Comparison of ENCODE assay signal across 25 cellular contexts in genomic region chr2:88218971-88219370, GRCh38.
"Had no signal": no experiment of that assay in that cellular context is flagged by ENCODE, and none has a peak within 500 bp of the region (broad histone marks: within the 10 kb centered on the region; RNA-seq: fewer than 3 reads in every experiment).

No MANE protein-coding gene starts in this region.

- ATAC-seq: left lobe of liver; naive thymus-derived CD4-positive, alpha-beta T cell; psoas muscle; right cardiac atrium; stimulated activated effector memory CD8-positive, alpha-beta T cell treated with anti-CD3 and anti-CD28 coated beads, Interleukin-12 subunit alpha, Interleukin-12 subunit beta, amount 100 ng/mL, for 72 hours had no signal

- H3K27ac Mint-ChIP-seq: dendritic cell treated with granulocyte-macrophage colony-stimulating factor and Interleukin-4, amounts not matched to agents 40 ng/mL and 50 ng/mL, for 4 days; naive thymus-derived CD4-positive, alpha-beta T cell; nephron; stimulated activated effector memory CD8-positive, alpha-beta T cell treated with anti-CD3 and anti-CD28 coated beads, Interleukin-12 subunit alpha, Interleukin-12 subunit beta, amount 100 ng/mL, for 72 hours; type B pancreatic cell had no signal

- DNase-seq: colonic mucosa; effector memory CD4-positive, alpha-beta T cell; erythroblast; mammary epithelial cell; mesendoderm; midbrain; naive thymus-derived CD4-positive, alpha-beta T cell; psoas muscle; right cardiac atrium; sigmoid colon; stimulated activated CD4-positive, alpha-beta T cell treated with anti-CD3 and anti-CD28 coated beads, Interleukin-2, amount 100 ng/mL, for 24 hours; stimulated activated CD4-positive, alpha-beta T cell treated with anti-CD3 and anti-CD28 coated beads, Interleukin-4, amount 100 ng/mL, for 24 hours; stimulated activated naive CD4-positive, alpha-beta T cell treated with Interleukin-2 at 50 U/mL for 16 hours; stomach; testis; tibial artery had no signal

- H3K9me3 ChIP-seq: colonic mucosa, neutrophil, psoas muscle, sigmoid colon, stomach, testis had no signal

- H3K9me3 Mint-ChIP-seq: dendritic cell treated with granulocyte-macrophage colony-stimulating factor and Interleukin-4, amounts not matched to agents 40 ng/mL and 50 ng/mL, for 4 days; nephron; stimulated activated effector memory CD8-positive, alpha-beta T cell treated with anti-CD3 and anti-CD28 coated beads, Interleukin-12 subunit alpha, Interleukin-12 subunit beta, amount 100 ng/mL, for 72 hours; type B pancreatic cell had no signal

- H3K4me3 Mint-ChIP-seq: dendritic cell treated with granulocyte-macrophage colony-stimulating factor and Interleukin-4, amounts not matched to agents 40 ng/mL and 50 ng/mL, for 4 days; naive thymus-derived CD4-positive, alpha-beta T cell; nephron; stimulated activated effector memory CD8-positive, alpha-beta T cell treated with anti-CD3 and anti-CD28 coated beads, Interleukin-12 subunit alpha, Interleukin-12 subunit beta, amount 100 ng/mL, for 72 hours; type B pancreatic cell had no signal

- H3K4me1 Mint-ChIP-seq: naive thymus-derived CD4-positive, alpha-beta T cell; nephron; stimulated activated effector memory CD8-positive, alpha-beta T cell treated with anti-CD3 and anti-CD28 coated beads, Interleukin-12 subunit alpha, Interleukin-12 subunit beta, amount 100 ng/mL, for 72 hours had no signal

- FAIRE-seq: endometrium, frontal cortex, keratinocyte had no signal

- H3K4me1 ChIP-seq: colonic mucosa, psoas muscle, sigmoid colon, stomach, tibial artery had no signal

- H3K27me3 Mint-ChIP-seq: type B pancreatic cell had no signal

- H3K27ac ChIP-seq: colonic mucosa, neutrophil, psoas muscle, sigmoid colon, stomach, testis, tibial artery had no signal

- H3K27me3 ChIP-seq: colonic mucosa, sigmoid colon, testis had no signal

- H3K36me3 ChIP-seq: colonic mucosa, neutrophil, sigmoid colon, stomach, tibial artery had no signal

- H3K4me3 ChIP-seq: colonic mucosa, psoas muscle, sigmoid colon, stomach, testis, tibial artery had no signal

- H3K36me3 Mint-ChIP-seq: stimulated activated effector memory CD8-positive, alpha-beta T cell treated with anti-CD3 and anti-CD28 coated beads, Interleukin-12 subunit alpha, Interleukin-12 subunit beta, amount 100 ng/mL, for 72 hours; type B pancreatic cell had no signal
